Comparison of ENCODE assay signal across 8 cellular contexts in genomic region chr5:78295035-78295961, GRCh38. TPM values are rescaled to one million over a fixed set of nuclear protein-coding genes. Genes with fewer than 3 reads are reported as not detected.
DNase-seq lines count a peak whose midpoint lies in the region; ATAC-seq and TF ChIP-seq lines count a peak whose summit lies in the region.

No MANE protein-coding gene starts in this region.

- H3K4me3 ChIP-seq in cardiac muscle cell (peak overlapping the region; percentile 83), aorta (ENCODE audit: low read length in 2 of 2) (peak overlapping the region; percentile 19 to 71)

- H3K4me1 ChIP-seq in cardiac muscle cell (ENCODE audit: low read depth) (no peaks in the 10 kb centered on the region), aorta (ENCODE audit: control insufficient read depth in 1 of 2, insufficient read depth in 2 of 2, low read length in 2 of 2) (no peaks in the 10 kb centered on the region)

- no peaks in the 10 kb centered on the region for H3K36me3 ChIP-seq in cardiac muscle cell
- no peaks in the 10 kb centered on the region for H3K36me3 ChIP-seq in aorta (ENCODE audit: control insufficient read depth in 1 of 2, insufficient read depth in 2 of 2, low read length in 1 of 2)

- H3K27ac ChIP-seq in cardiac muscle cell (peak overlapping the region; percentile 1), aorta (ENCODE audit: low read depth in 1 of 2, low read length in 2 of 2) (peak overlapping the region in 1 of 2 donors; percentile 68)

- ATAC-seq in HG03095 (IDR thresholded peaks at IDR 0.05; ENCODE audit: unreplicated experiment) (peak; percentile 35), aorta (ENCODE audit: low FRiP score) (peak; percentile 56)

- peak; percentile 29 for TF ChIP-seq CTCF in cardiac muscle cell (IDR thresholded peaks at IDR 0.05; ENCODE audit: low read depth, low read length)

- DNase-seq in NCI-H1417 (lab: John Stamatoyannopoulos, UW) = peak; percentile 42 to 53 (median 47)
- DNase-seq in NCI-H1417 treated with DMSO at 0.1 percent for 48 hours (lab: John Stamatoyannopoulos, UW) = no peak
- DNase-seq in RPMI7951 (ENCODE audit: low read depth) = peak; percentile 11
- peak in 3 of 4 experiments; percentile 7 to 33 (median 28) for DNase-seq in activated naive CD4-positive, alpha-beta T cell (lab: John Stamatoyannopoulos, UW)
- DNase-seq in cardiac muscle cell (ENCODE audit: low read depth in 1 of 2, low spot score in 1 of 2) = peak; percentile 19 to 31
- DNase-seq in renal cortical epithelial cell (ENCODE audit: low read depth) = peak; percentile 9
- peak; percentile 61 to 79 for DNase-seq in aorta

- intact Hi-C loops in aorta (cut with DNase I) = loop anchor here in 1 of 2 donors (2.0 kb wide), 1 partner anchor 66 kb away; the partner anchor contains the start of gene SCAMP1

- no peaks in the 10 kb centered on the region for H3K9me3 ChIP-seq in cardiac muscle cell (ENCODE audit: low read depth)
- H3K9me3 ChIP-seq in aorta (ENCODE audit: control insufficient read depth, low read length) = no peaks in the 10 kb centered on the region

- peaks cover 14% of the 10 kb centered on the region for H3K27me3 ChIP-seq in cardiac muscle cell
- no peaks in the 10 kb centered on the region for H3K27me3 ChIP-seq in aorta (ENCODE audit: control insufficient read depth in 1 of 2, insufficient read depth in 2 of 2, low read length in 1 of 2)

- WGBS in aorta, 2 donors = 5% methylated on average over 46 of the region's 46 CpGs

RNA-seq across cellular contexts. Expression of gene AP3B1, which starts 0.8 kb away (rescaled TPM):
- 43.7 and 74.5 TPM in 2 replicates for total RNA-seq in RPMI7951 (2014; rRNA removed; shearing (Covaris generic))
- total RNA-seq in cardiac muscle cell = 23.5 and 35.3 TPM in 2 replicates
- polyA plus RNA-seq in cardiac muscle cell = 29.3 and 32.2 TPM in 2 replicates
- total RNA-seq in renal cortical epithelial cell = 37.7 and 64.1 TPM in 2 replicates
- total RNA-seq in aorta = 10 to 100 TPM; 45.5 to 46.7 TPM
- 10 to 100 TPM; 17.8 to 28.7 TPM for polyA plus RNA-seq in aorta
